10 cellular contexts compared by ENCODE assay signal in genomic region chr2:47346107-47346506, GRCh38. TPM values are rescaled to one million over a fixed set of nuclear protein-coding genes. Genes with fewer than 3 reads are reported as not detected.
DNase-seq lines count a peak whose midpoint lies in the region; ATAC-seq and TF ChIP-seq lines count a peak whose summit lies in the region.
"Had no signal": no experiment of that assay in that cellular context is flagged by ENCODE, and none has a peak within 500 bp of the region (broad histone marks: within the 10 kb centered on the region; RNA-seq: fewer than 3 reads in every experiment).

No MANE protein-coding gene starts in this region.

- intact Hi-C loops in HCT116 (cut with micrococcal nuclease): no loop called here

- H3K27ac ChIP-seq in HCT116 (ENCODE audit: low read depth, low read length) (peak overlapping the region; percentile 86), hepatocyte (peak overlapping the region; percentile 96), trophoblast cell (ENCODE audit: low read depth, low read length) (peak overlapping the region; percentile 44)

- H3K4me1 ChIP-seq in HCT116 (ENCODE audit: control insufficient read depth in 1 of 2, insufficient read depth in 2 of 2, low read length in 2 of 2): peaks cover 42 to 55% of the 10 kb centered on the region in 2 experiments
- H3K4me1 ChIP-seq in hepatocyte (ENCODE audit: insufficient read depth): peaks cover 22% of the 10 kb centered on the region
- H3K4me1 ChIP-seq in trophoblast cell (ENCODE audit: control insufficient read depth in 1 of 2, insufficient read depth in 2 of 2, low read length in 2 of 2): peaks cover 5 to 9% of the 10 kb centered on the region in 2 experiments

- H3K4me3 ChIP-seq in HCT116 (replicated peaks in 1 of 2; ENCODE audit: low read depth in 1 of 2, low read length in 2 of 2): peak overlapping the region in 1 of 2 experiments; percentile 56; a peak in 1 of 4 replicates
- H3K4me3 ChIP-seq in hepatocyte: peak overlapping the region; percentile 12
- no peak overlapping the region for H3K4me3 ChIP-seq in trophoblast cell (ENCODE audit: low read depth, low read length)
- H3K4me3 ChIP-seq in MG63: no peak overlapping the region

- H3K9me3 ChIP-seq in HCT116 (ENCODE audit: control insufficient read depth in 1 of 2, insufficient read depth in 1 of 2, low read depth in 1 of 2, low read length in 2 of 2) (no peaks in the 10 kb centered on the region), hepatocyte (ENCODE audit: low read depth) (no peaks in the 10 kb centered on the region), trophoblast cell (ENCODE audit: insufficient read depth, low read depth, low read length) (no peaks in the 10 kb centered on the region), MG63 (no peaks in the 10 kb centered on the region)

- peaks cover 6% of the 10 kb centered on the region for H3K79me1 ChIP-seq in trophoblast cell (ENCODE audit: low read length)

- H2BK5ac ChIP-seq in trophoblast cell (ENCODE audit: low read depth, low read length, poor library complexity): no peak overlapping the region

- H3K18ac ChIP-seq in trophoblast cell (ENCODE audit: low read length): no peak overlapping the region

- BruUV-seq in HCT116 (replicated peaks; lab: Mats Ljungman, UMichigan): no TSS peak

- CTCF ChIA-PET in HCT116 (lab: Charles Lee): interaction anchor here (1.0 to 1.1 kb wide), 2 partner anchors 23 to 42 kb away, joined by 3 to 4 read pairs; no protein-coding TSS in a partner anchor

- DNase-seq in HCT116 (ENCODE audit: low read depth, low spot score): no peak
- peak; percentile 57 for DNase-seq in NCI-H69 (lab: John Stamatoyannopoulos, UW)
- DNase-seq in hepatocyte (ENCODE audit: low spot score): no peak
- DNase-seq in trophoblast cell: no peak
- no peak for DNase-seq in NCI-H1694 treated with DMSO at 0.1 percent for 48 hours (lab: John Stamatoyannopoulos, UW)
- no peak for DNase-seq in MG63
- DNase-seq in NAMALWA (ENCODE audit: low spot score): no peak
- DNase-seq: cortex of kidney, NCI-H1436, T1000 had no signal

- no peak for TF ChIP-seq RAD21 in HCT116 (IDR thresholded peaks at IDR 0.05; ENCODE audit: low read depth)

- H4K20me1 ChIP-seq in HCT116 (ENCODE audit: insufficient read depth) (no peaks in the 10 kb centered on the region), hepatocyte (ENCODE audit: insufficient read depth, poor library complexity, severe bottlenecking) (no peaks in the 10 kb centered on the region)

- H3K36me3 ChIP-seq in HCT116 (ENCODE audit: control insufficient read depth in 1 of 2, insufficient read depth in 2 of 2, low read length in 2 of 2): no peaks in the 10 kb centered on the region
- H3K36me3 ChIP-seq in hepatocyte (replicated peaks; ENCODE audit: insufficient read depth, low read depth): no peaks in the 10 kb centered on the region
- no peaks in the 10 kb centered on the region for H3K36me3 ChIP-seq in trophoblast cell (ENCODE audit: control insufficient read depth in 1 of 2, insufficient read depth in 2 of 2, low read length in 2 of 2)
- no peaks in the 10 kb centered on the region for H3K36me3 ChIP-seq in MG63

- WGBS in hepatocyte (ENCODE audit: low lambda C conversion rate, missing lambda C conversion rate): 46% methylated on average over 3 of the region's 3 CpGs
- WGBS in trophoblast cell (ENCODE audit: extremely low coverage, insufficient coverage, insufficient read length): no CpG with 5 or more reads among the region's 3 CpGs

- H4K12ac ChIP-seq in trophoblast cell (ENCODE audit: low read depth, low read length): no peak overlapping the region

- POLR2A ChIA-PET in HCT116 (lab: Charles Lee): interaction anchor here (1.2 to 1.3 kb wide), 2 partner anchors 9 to 42 kb away, joined by 3 to 4 read pairs; no protein-coding TSS in a partner anchor

- RAD21 ChIA-PET in HCT116 (lab: Charles Lee; ENCODE audit: low non-redundant PET in 1 of 2, low total read pairs in 2 of 2, uncharacterized antibody in 2 of 2, unreplicated experiment in 2 of 2): interaction anchor here in 1 of 2 experiments (2.5 kb wide), 1 partner anchor 11 kb away, joined by 10 read pairs; no protein-coding TSS in a partner anchor

- no peak for ATAC-seq in HCT116

- H3K23ac ChIP-seq in trophoblast cell (ENCODE audit: low read length): no peak overlapping the region

- peak overlapping the region; percentile 82 for H3K4me2 ChIP-seq in HCT116 (ENCODE audit: low read length)
- peak overlapping the region; percentile 74 for H3K4me2 ChIP-seq in hepatocyte
- H3K4me2 ChIP-seq in trophoblast cell (ENCODE audit: low read length): no peak overlapping the region

- H4K91ac ChIP-seq in trophoblast cell (ENCODE audit: low read depth, low read length): no peak overlapping the region

- no peak overlapping the region for H3K4ac ChIP-seq in trophoblast cell (ENCODE audit: low read depth, low read length)

- no peak for TF ChIP-seq POLR2A in HCT116 (IDR thresholded peaks at IDR 0.05; ENCODE audit: borderline replicate concordance, extremely low read depth, insufficient read depth, insufficient read length)

- no peak overlapping the region for H3K14ac ChIP-seq in trophoblast cell (ENCODE audit: low read length)

- H3K27me3 ChIP-seq in HCT116 (ENCODE audit: insufficient read depth, low read length) (no peaks in the 10 kb centered on the region), hepatocyte (no peaks in the 10 kb centered on the region), trophoblast cell (ENCODE audit: insufficient read depth, low read length) (no peaks in the 10 kb centered on the region), MG63 (no peaks in the 10 kb centered on the region)

- no peak overlapping the region for H2BK120ac ChIP-seq in trophoblast cell (ENCODE audit: insufficient read depth, low read length, poor library complexity)

- H3K9me2 ChIP-seq in HCT116 (ENCODE audit: insufficient read depth) (no peaks in the 10 kb centered on the region), hepatocyte (replicated peaks; ENCODE audit: insufficient read depth) (no peaks in the 10 kb centered on the region)

- H3K9ac ChIP-seq in HCT116 (ENCODE audit: low read length) (peak overlapping the region; percentile 61), trophoblast cell (ENCODE audit: low read length) (no peak overlapping the region)

- H2AK5ac ChIP-seq in trophoblast cell (ENCODE audit: low read length): no peak overlapping the region

- no peak overlapping the region for H4K8ac ChIP-seq in trophoblast cell (ENCODE audit: low read depth, low read length)

- TF ChIP-seq CTCF in HCT116 (IDR thresholded peaks at IDR 0.05 in 2 of 3, conservative IDR thresholded peaks at IDR 0.05 in 1 of 3; ENCODE audit: borderline replicate concordance in 1 of 3, insufficient read depth in 1 of 3, low read depth in 2 of 3, low read length in 2 of 3) (no peak), hepatocyte (IDR thresholded peaks at IDR 0.05; ENCODE audit: poor library complexity) (no peak)

- H2AFZ ChIP-seq in HCT116 (ENCODE audit: low read depth, low read length, poor library complexity, severe bottlenecking) (peak overlapping the region; percentile 3), hepatocyte (peak overlapping the region; percentile 31), trophoblast cell (ENCODE audit: insufficient read depth, low read length, poor library complexity) (no peak overlapping the region)

- no peaks in the 10 kb centered on the region for H3K79me2 ChIP-seq in HCT116 (ENCODE audit: insufficient read depth, low read length)
- peaks cover 23% of the 10 kb centered on the region for H3K79me2 ChIP-seq in hepatocyte
- no peaks in the 10 kb centered on the region for H3K79me2 ChIP-seq in trophoblast cell (ENCODE audit: control insufficient read depth, insufficient read depth, low read length, poor library complexity)

- no peak overlapping the region for H2BK12ac ChIP-seq in trophoblast cell (ENCODE audit: low read length)

TF ChIP-seq in HCT116, 20 proteins besides CTCF, POLR2A, EP300 and RAD21 (continues in another document):
- TF ChIP-seq SP1 (IDR thresholded peaks at IDR 0.05; ENCODE audit: low read depth) (no peak), CBX3 (IDR thresholded peaks at IDR 0.05; ENCODE audit: low read depth) (no peak), EZH2 (IDR thresholded peaks at IDR 0.05) (no peak), ZNF274 (IDR thresholded peaks at IDR 0.05; ENCODE audit: low read depth, low read length) (no peak), JUND (IDR thresholded peaks at IDR 0.05) (no peak), SRF (IDR thresholded peaks at IDR 0.05; ENCODE audit: low read depth) (no peak), REST (IDR thresholded peaks at IDR 0.05; ENCODE audit: low read depth) (no peak), EGR1 (IDR thresholded peaks at IDR 0.05; ENCODE audit: low read depth) (no peak)

RNA-seq across cellular contexts. Expression of gene EPCAM, which starts 23.0 kb away (rescaled TPM):
- total RNA-seq in HCT116 (2021; ENCODE audit: unreplicated experiment) (274 TPM), hepatocyte (390 and 442 TPM in 2 replicates)
- 191 and 235 TPM in 2 replicates for polyA plus RNA-seq in HCT116 (2012)
- 521 and 613 TPM in 2 replicates for polyA plus RNA-seq in hepatocyte
- polyA plus RNA-seq in trophoblast cell (2013): 144 and 148 TPM in 2 replicates
- total RNA-seq in MG63 (2014; rRNA removed; shearing (Covaris generic); ENCODE audit: low replicate concordance): not detected in 2 replicates

RNA-seq across cellular contexts. Expression of gene MSH2, which starts 56.8 kb away (rescaled TPM):
- total RNA-seq in HCT116 (2021; ENCODE audit: unreplicated experiment): 54.9 TPM
- 11.9 and 17.4 TPM in 2 replicates for polyA plus RNA-seq in HCT116 (2012)
- total RNA-seq in hepatocyte: 26.1 and 27.7 TPM in 2 replicates
- 13.1 and 20.8 TPM in 2 replicates for polyA plus RNA-seq in hepatocyte
- polyA plus RNA-seq in trophoblast cell (2013): 21.9 and 23.8 TPM in 2 replicates
- total RNA-seq in MG63 (2014; rRNA removed; shearing (Covaris generic); ENCODE audit: low replicate concordance): 62.2 and 109 TPM in 2 replicates

Comparison
In these comparisons a context has a peak if more than half of its experiments do, and no peak if none do; other contexts are left out.
1. H3K27ac ChIP-seq: peak in every context shown above with its lines; median percentile 96 in hepatocyte; 86 in HCT116; 44 in trophoblast cell.
2. RNA of gene EPCAM, which starts 23.0 kb away (total RNA-seq): 390 to 442 TPM in hepatocyte and 274 TPM in HCT116 (single experiment); not detected in MG63; every median in the first group is over 100 times any median in the second.